ENCODE assay signal across 1 cellular context in the genomic region with DNA sequence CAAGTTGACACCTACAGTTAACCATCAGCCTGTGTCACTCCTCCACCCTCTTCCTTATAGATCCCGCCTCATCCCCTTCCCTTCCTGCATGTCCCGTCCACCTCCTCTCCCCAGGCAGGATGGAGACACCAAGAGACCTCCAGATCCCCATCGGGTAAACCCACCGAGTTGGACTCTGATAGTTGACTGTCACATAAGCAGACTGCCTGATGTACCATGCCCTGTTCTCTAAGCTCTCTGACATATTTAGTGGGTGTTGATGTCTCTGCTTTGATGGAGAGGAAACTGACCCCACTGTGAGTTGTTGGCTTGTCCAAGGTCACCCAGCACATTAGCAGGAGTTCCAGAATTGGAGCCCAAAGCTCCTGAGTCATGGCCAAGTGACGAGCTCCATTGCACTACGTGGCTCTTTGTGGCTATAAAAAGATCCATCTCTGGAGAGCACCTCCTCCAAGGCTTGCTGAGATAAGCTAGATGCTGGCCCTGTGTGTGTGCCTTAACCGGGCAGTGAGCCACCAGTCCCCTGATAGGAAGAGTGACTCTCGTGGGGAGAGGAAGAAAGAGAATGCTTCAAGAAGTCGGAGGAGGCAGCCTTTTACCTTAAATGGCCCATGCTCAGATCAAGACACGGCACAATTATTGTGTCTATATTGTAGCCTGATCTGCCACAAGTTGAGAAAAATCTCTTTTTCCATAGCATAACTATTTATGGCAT.
A peak's percentile ranks its signal among the peaks of the same experiment; 100 is the strongest.
TF ChIP-seq lines count a peak whose summit lies in the region.

No MANE protein-coding gene starts in this region.

TF ChIP-seq in K562, 482 proteins besides CTCF, POLR2A, EP300 and RAD21 (continued from another document and continues in another):
- no peak for TF ChIP-seq ZNF146 (CRISPR knock-in tag; IDR thresholded peaks at IDR 0.05; ENCODE audit: unreplicated experiment)
- TF ChIP-seq, protein P1, sequence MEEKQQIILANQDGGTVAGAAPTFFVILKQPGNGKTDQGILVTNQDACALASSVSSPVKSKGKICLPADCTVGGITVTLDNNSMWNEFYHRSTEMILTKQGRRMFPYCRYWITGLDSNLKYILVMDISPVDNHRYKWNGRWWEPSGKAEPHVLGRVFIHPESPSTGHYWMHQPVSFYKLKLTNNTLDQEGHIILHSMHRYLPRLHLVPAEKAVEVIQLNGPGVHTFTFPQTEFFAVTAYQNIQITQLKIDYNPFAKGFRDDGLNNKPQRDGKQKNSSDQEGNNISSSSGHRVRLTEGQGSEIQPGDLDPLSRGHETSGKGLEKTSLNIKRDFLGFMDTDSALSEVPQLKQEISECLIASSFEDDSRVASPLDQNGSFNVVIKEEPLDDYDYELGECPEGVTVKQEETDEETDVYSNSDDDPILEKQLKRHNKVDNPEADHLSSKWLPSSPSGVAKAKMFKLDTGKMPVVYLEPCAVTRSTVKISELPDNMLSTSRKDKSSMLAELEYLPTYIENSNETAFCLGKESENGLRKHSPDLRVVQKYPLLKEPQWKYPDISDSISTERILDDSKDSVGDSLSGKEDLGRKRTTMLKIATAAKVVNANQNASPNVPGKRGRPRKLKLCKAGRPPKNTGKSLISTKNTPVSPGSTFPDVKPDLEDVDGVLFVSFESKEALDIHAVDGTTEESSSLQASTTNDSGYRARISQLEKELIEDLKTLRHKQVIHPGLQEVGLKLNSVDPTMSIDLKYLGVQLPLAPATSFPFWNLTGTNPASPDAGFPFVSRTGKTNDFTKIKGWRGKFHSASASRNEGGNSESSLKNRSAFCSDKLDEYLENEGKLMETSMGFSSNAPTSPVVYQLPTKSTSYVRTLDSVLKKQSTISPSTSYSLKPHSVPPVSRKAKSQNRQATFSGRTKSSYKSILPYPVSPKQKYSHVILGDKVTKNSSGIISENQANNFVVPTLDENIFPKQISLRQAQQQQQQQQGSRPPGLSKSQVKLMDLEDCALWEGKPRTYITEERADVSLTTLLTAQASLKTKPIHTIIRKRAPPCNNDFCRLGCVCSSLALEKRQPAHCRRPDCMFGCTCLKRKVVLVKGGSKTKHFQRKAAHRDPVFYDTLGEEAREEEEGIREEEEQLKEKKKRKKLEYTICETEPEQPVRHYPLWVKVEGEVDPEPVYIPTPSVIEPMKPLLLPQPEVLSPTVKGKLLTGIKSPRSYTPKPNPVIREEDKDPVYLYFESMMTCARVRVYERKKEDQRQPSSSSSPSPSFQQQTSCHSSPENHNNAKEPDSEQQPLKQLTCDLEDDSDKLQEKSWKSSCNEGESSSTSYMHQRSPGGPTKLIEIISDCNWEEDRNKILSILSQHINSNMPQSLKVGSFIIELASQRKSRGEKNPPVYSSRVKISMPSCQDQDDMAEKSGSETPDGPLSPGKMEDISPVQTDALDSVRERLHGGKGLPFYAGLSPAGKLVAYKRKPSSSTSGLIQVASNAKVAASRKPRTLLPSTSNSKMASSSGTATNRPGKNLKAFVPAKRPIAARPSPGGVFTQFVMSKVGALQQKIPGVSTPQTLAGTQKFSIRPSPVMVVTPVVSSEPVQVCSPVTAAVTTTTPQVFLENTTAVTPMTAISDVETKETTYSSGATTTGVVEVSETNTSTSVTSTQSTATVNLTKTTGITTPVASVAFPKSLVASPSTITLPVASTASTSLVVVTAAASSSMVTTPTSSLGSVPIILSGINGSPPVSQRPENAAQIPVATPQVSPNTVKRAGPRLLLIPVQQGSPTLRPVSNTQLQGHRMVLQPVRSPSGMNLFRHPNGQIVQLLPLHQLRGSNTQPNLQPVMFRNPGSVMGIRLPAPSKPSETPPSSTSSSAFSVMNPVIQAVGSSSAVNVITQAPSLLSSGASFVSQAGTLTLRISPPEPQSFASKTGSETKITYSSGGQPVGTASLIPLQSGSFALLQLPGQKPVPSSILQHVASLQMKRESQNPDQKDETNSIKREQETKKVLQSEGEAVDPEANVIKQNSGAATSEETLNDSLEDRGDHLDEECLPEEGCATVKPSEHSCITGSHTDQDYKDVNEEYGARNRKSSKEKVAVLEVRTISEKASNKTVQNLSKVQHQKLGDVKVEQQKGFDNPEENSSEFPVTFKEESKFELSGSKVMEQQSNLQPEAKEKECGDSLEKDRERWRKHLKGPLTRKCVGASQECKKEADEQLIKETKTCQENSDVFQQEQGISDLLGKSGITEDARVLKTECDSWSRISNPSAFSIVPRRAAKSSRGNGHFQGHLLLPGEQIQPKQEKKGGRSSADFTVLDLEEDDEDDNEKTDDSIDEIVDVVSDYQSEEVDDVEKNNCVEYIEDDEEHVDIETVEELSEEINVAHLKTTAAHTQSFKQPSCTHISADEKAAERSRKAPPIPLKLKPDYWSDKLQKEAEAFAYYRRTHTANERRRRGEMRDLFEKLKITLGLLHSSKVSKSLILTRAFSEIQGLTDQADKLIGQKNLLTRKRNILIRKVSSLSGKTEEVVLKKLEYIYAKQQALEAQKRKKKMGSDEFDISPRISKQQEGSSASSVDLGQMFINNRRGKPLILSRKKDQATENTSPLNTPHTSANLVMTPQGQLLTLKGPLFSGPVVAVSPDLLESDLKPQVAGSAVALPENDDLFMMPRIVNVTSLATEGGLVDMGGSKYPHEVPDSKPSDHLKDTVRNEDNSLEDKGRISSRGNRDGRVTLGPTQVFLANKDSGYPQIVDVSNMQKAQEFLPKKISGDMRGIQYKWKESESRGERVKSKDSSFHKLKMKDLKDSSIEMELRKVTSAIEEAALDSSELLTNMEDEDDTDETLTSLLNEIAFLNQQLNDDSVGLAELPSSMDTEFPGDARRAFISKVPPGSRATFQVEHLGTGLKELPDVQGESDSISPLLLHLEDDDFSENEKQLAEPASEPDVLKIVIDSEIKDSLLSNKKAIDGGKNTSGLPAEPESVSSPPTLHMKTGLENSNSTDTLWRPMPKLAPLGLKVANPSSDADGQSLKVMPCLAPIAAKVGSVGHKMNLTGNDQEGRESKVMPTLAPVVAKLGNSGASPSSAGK (IDR thresholded peaks at IDR 0.05), result no peak
- TF ChIP-seq KLF16 (IDR thresholded peaks at IDR 0.05), result 0 out of 2 replicates have a peak, but pooled peaks have one; percentile 31
- TF ChIP-seq KAT8 (IDR thresholded peaks at IDR 0.05; ENCODE audit: low read depth), result no peak
- TF ChIP-seq SRSF3 (IDR thresholded peaks at IDR 0.05; ENCODE audit: insufficient read depth, low read length), result no peak
- TF ChIP-seq DLX4 (CRISPR knock-in tag; IDR thresholded peaks at IDR 0.05), result no peak
- TF ChIP-seq ZNF134 (CRISPR knock-in tag; conservative IDR thresholded peaks at IDR 0.05), result no peak
- TF ChIP-seq ASH1L (IDR thresholded peaks at IDR 0.05; ENCODE audit: borderline replicate concordance, low read depth, partially characterized antibody), result no peak
- TF ChIP-seq, protein P2, sequence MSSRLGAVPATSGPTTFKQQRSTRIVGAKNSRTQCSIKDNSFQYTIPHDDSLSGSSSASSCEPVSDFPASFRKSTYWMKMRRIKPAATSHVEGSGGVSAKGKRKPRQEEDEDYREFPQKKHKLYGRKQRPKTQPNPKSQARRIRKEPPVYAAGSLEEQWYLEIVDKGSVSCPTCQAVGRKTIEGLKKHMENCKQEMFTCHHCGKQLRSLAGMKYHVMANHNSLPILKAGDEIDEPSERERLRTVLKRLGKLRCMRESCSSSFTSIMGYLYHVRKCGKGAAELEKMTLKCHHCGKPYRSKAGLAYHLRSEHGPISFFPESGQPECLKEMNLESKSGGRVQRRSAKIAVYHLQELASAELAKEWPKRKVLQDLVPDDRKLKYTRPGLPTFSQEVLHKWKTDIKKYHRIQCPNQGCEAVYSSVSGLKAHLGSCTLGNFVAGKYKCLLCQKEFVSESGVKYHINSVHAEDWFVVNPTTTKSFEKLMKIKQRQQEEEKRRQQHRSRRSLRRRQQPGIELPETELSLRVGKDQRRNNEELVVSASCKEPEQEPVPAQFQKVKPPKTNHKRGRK (tag; IDR thresholded peaks at IDR 0.05), result no peak
- TF ChIP-seq TCF7L2 (IDR thresholded peaks at IDR 0.05; ENCODE audit: low read depth, low read length), result no peak
- TF ChIP-seq STAG1 (CRISPR knock-in tag; IDR thresholded peaks at IDR 0.05; ENCODE audit: borderline replicate concordance), result no peak
- 0 out of 2 replicates have a peak, but pooled peaks have one; percentile 53 for TF ChIP-seq HSF4 (CRISPR knock-in tag; IDR thresholded peaks at IDR 0.05; ENCODE audit: borderline replicate concordance)
- no peak for TF ChIP-seq PREB (CRISPR knock-in tag; IDR thresholded peaks at IDR 0.05)
- TF ChIP-seq GABPA (tag; conservative IDR thresholded peaks at IDR 0.05; ENCODE audit: low read depth), result no peak; the same call in 1 of the 2 replicates
- TF ChIP-seq SRSF1 (IDR thresholded peaks at IDR 0.05; ENCODE audit: low read depth, low read length), result no peak
- TF ChIP-seq HDGF (IDR thresholded peaks at IDR 0.05), result no peak
- TF ChIP-seq SMAD2 (IDR thresholded peaks at IDR 0.05; ENCODE audit: low read depth, low read length), result no peak
- TF ChIP-seq, protein P3, sequence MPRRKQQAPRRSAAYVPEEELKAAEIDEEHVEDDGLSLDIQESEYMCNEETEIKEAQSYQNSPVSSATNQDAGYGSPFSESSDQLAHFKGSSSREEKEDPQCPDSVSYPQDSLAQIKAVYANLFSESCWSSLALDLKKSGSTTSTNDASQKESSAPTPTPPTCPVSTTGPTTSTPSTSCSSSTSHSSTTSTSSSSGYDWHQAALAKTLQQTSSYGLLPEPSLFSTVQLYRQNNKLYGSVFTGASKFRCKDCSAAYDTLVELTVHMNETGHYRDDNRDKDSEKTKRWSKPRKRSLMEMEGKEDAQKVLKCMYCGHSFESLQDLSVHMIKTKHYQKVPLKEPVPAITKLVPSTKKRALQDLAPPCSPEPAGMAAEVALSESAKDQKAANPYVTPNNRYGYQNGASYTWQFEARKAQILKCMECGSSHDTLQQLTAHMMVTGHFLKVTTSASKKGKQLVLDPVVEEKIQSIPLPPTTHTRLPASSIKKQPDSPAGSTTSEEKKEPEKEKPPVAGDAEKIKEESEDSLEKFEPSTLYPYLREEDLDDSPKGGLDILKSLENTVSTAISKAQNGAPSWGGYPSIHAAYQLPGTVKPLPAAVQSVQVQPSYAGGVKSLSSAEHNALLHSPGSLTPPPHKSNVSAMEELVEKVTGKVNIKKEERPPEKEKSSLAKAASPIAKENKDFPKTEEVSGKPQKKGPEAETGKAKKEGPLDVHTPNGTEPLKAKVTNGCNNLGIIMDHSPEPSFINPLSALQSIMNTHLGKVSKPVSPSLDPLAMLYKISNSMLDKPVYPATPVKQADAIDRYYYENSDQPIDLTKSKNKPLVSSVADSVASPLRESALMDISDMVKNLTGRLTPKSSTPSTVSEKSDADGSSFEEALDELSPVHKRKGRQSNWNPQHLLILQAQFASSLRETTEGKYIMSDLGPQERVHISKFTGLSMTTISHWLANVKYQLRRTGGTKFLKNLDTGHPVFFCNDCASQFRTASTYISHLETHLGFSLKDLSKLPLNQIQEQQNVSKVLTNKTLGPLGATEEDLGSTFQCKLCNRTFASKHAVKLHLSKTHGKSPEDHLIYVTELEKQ (CRISPR knock-in tag; IDR thresholded peaks at IDR 0.05), result no peak
- TF ChIP-seq RB1 (IDR thresholded peaks at IDR 0.05; ENCODE audit: low read depth), result 0 out of 2 replicates have a peak, but pooled peaks have one; percentile 20
- TF ChIP-seq CREM (IDR thresholded peaks at IDR 0.05; ENCODE audit: low read depth), result peak; percentile 88
- TF ChIP-seq FOXJ2 (tag; IDR thresholded peaks at IDR 0.05), result no peak; the same call in none of the 2 replicates
- no peak for TF ChIP-seq ZNF707 (CRISPR knock-in tag; conservative IDR thresholded peaks at IDR 0.05)
- no peak for TF ChIP-seq ZNF507 (tag; conservative IDR thresholded peaks at IDR 0.05)
- TF ChIP-seq CEBPB (tag; IDR thresholded peaks at IDR 0.05), result no peak
- TF ChIP-seq, protein P4, sequence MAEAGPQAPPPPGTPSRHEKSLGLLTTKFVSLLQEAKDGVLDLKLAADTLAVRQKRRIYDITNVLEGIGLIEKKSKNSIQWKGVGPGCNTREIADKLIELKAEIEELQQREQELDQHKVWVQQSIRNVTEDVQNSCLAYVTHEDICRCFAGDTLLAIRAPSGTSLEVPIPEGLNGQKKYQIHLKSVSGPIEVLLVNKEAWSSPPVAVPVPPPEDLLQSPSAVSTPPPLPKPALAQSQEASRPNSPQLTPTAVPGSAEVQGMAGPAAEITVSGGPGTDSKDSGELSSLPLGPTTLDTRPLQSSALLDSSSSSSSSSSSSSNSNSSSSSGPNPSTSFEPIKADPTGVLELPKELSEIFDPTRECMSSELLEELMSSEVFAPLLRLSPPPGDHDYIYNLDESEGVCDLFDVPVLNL (CRISPR knock-in tag; IDR thresholded peaks at IDR 0.05; ENCODE audit: low read depth), result no peak
- peak; percentile 64 for TF ChIP-seq CXXC5 (CRISPR knock-in tag; IDR thresholded peaks at IDR 0.05)
- TF ChIP-seq PHF21A (IDR thresholded peaks at IDR 0.05; ENCODE audit: borderline replicate concordance, low read depth), result no peak
- TF ChIP-seq, protein P5, sequence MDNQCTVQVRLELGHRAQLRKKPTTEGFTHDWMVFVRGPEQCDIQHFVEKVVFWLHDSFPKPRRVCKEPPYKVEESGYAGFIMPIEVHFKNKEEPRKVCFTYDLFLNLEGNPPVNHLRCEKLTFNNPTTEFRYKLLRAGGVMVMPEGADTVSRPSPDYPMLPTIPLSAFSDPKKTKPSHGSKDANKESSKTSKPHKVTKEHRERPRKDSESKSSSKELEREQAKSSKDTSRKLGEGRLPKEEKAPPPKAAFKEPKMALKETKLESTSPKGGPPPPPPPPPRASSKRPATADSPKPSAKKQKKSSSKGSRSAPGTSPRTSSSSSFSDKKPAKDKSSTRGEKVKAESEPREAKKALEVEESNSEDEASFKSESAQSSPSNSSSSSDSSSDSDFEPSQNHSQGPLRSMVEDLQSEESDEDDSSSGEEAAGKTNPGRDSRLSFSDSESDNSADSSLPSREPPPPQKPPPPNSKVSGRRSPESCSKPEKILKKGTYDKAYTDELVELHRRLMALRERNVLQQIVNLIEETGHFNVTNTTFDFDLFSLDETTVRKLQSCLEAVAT (IDR thresholded peaks at IDR 0.05), result no peak
- 0 out of 2 replicates have a peak, but pooled peaks have one; percentile 38 for TF ChIP-seq PYGO2 (tag; IDR thresholded peaks at IDR 0.05)
- no peak for TF ChIP-seq FOXJ3 (CRISPR knock-in tag; IDR thresholded peaks at IDR 0.05)
- no peak for TF ChIP-seq ZNF232 (CRISPR knock-in tag; IDR thresholded peaks at IDR 0.05)
- TF ChIP-seq ATF7 (IDR thresholded peaks at IDR 0.05), result peak; percentile 80
- TF ChIP-seq ZNF175 (CRISPR knock-in tag; IDR thresholded peaks at IDR 0.05; ENCODE audit: low read depth), result peak; percentile 85
- TF ChIP-seq, protein P6, sequence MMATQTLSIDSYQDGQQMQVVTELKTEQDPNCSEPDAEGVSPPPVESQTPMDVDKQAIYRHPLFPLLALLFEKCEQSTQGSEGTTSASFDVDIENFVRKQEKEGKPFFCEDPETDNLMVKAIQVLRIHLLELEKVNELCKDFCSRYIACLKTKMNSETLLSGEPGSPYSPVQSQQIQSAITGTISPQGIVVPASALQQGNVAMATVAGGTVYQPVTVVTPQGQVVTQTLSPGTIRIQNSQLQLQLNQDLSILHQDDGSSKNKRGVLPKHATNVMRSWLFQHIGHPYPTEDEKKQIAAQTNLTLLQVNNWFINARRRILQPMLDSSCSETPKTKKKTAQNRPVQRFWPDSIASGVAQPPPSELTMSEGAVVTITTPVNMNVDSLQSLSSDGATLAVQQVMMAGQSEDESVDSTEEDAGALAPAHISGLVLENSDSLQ (IDR thresholded peaks at IDR 0.05), result 0 out of 2 replicates have a peak, but pooled peaks have one; percentile 40
